8 cellular contexts compared by ENCODE assay signal in genomic region chr9:109013678-109014145, GRCh38. TPM values are rescaled to one million over a fixed set of nuclear protein-coding genes. Genes with fewer than 3 reads are reported as not detected.
DNase-seq lines count a peak whose midpoint lies in the region; ATAC-seq and TF ChIP-seq lines count a peak whose summit lies in the region.

No MANE protein-coding gene starts in this region.

- no peaks in the 10 kb centered on the region; the same call in 1 of the 2 replicates for H3K36me3 ChIP-seq in SU-DHL-6 (ENCODE audit: low read length)
- no peaks in the 10 kb centered on the region for H3K36me3 ChIP-seq in rectal smooth muscle tissue (ENCODE audit: control insufficient read depth, insufficient read depth, low read length)

- peaks cover 25% of the 10 kb centered on the region for H3K4me1 ChIP-seq in rectal smooth muscle tissue (ENCODE audit: control insufficient read depth, insufficient read depth, low read length)

- H3K9ac ChIP-seq in SU-DHL-6 (ENCODE audit: low read length) (peak overlapping the region; percentile 22; the same call in 1 of the 2 replicates), rectal smooth muscle tissue (ENCODE audit: low read length) (no peak overlapping the region)

- H2AFZ ChIP-seq in SU-DHL-6 (ENCODE audit: low read depth, low read length, severe bottlenecking) = peak overlapping the region; percentile 48

- no peak for ATAC-seq in GM19023 (IDR thresholded peaks at IDR 0.05; ENCODE audit: unreplicated experiment)
- no peak for ATAC-seq in HG02623 (IDR thresholded peaks at IDR 0.05; ENCODE audit: unreplicated experiment)
- no peak for ATAC-seq in HG03280 (IDR thresholded peaks at IDR 0.05; ENCODE audit: unreplicated experiment)

- DNase-seq in NCI-H2171 treated with DMSO at 0.1 percent for 48 hours (lab: John Stamatoyannopoulos, UW) (peak; percentile 89), NCI-H2171 (lab: John Stamatoyannopoulos, UW) (no peak), fibroblast of the aortic adventitia (ENCODE audit: low read depth) (peak; percentile 79)

- peaks cover 10% of the 10 kb centered on the region; the same call in 1 of the 2 replicates for H4K20me1 ChIP-seq in SU-DHL-6 (ENCODE audit: low read depth, low read length)

- TF ChIP-seq CTCF in SU-DHL-6 (IDR thresholded peaks at IDR 0.05; ENCODE audit: insufficient read depth, low read length, poor library complexity, severe bottlenecking) (no peak), fibroblast of the aortic adventitia (IDR thresholded peaks at IDR 0.05; ENCODE audit: insufficient read depth, low read length) (no peak)

- H3K9me3 ChIP-seq in SU-DHL-6 (ENCODE audit: insufficient read depth, low read length) = no peaks in the 10 kb centered on the region

- H3K4me3 ChIP-seq in SU-DHL-6 (ENCODE audit: insufficient read depth, low read length, poor library complexity, severe bottlenecking) = peak overlapping the region; percentile 39
- H3K4me3 ChIP-seq in fibroblast of the aortic adventitia (ENCODE audit: low read depth, low read length) = peak overlapping the region; percentile 64
- peak overlapping the region; percentile 56 for H3K4me3 ChIP-seq in rectal smooth muscle tissue (ENCODE audit: low read length)

- peak overlapping the region; percentile 54 for H3K4me2 ChIP-seq in SU-DHL-6 (ENCODE audit: low read depth, low read length, poor library complexity, severe bottlenecking)

- H3K9me2 ChIP-seq in SU-DHL-6 (replicated peaks; ENCODE audit: insufficient read depth, low read length) = no peaks in the 10 kb centered on the region

- H3K27me3 ChIP-seq in SU-DHL-6 (ENCODE audit: low read length) (no peaks in the 10 kb centered on the region), rectal smooth muscle tissue (ENCODE audit: control insufficient read depth, insufficient read depth, low read length) (no peaks in the 10 kb centered on the region)

- peaks cover 25% of the 10 kb centered on the region; the same call in 1 of the 2 replicates for H3K79me2 ChIP-seq in SU-DHL-6 (ENCODE audit: insufficient read depth, low read length)

- H3K27ac ChIP-seq in SU-DHL-6 (ENCODE audit: low read depth, low read length) (peak overlapping the region; percentile 38; the same call in 1 of the 2 replicates), rectal smooth muscle tissue (ENCODE audit: low read depth, low read length) (peak overlapping the region; percentile 76)

- peaks cover 29% of the 10 kb centered on the region for H3F3A ChIP-seq in SU-DHL-6 (ENCODE audit: insufficient read depth)

RNA-seq across cellular contexts. Expression of gene CTNNAL1, which starts 0.4 kb away (rescaled TPM):
- 89.8 and 106 TPM in 2 replicates for total RNA-seq in fibroblast of the aortic adventitia (ENCODE audit: low replicate concordance)
